In genomic region chr2:204982303-204982702, GRCh38 we compare ENCODE assay signal across 12 cellular contexts.
DNase-seq lines count a peak whose midpoint lies in the region; ATAC-seq and TF ChIP-seq lines count a peak whose summit lies in the region.
"Had no signal": no experiment of that assay in that cellular context is flagged by ENCODE, and none has a peak within 500 bp of the region (broad histone marks: within the 10 kb centered on the region; RNA-seq: fewer than 3 reads in every experiment).

No MANE protein-coding gene starts in this region.

- no peak overlapping the region for H3K4me3 Mint-ChIP-seq in activated naive CD4-positive, alpha-beta T cell treated with anti-CD3 and anti-CD28 coated beads for 36 hours
- H3K4me3 Mint-ChIP-seq: nephron progenitor cell had no signal

- CTCF ChIA-PET in activated naive CD4-positive, alpha-beta T cell treated with anti-CD3 and anti-CD28 coated beads for 36 hours (lab: Charles Lee), result no interaction called here

- no peak for TF ChIP-seq POLR2A in erythroblast (IDR thresholded peaks at IDR 0.05; ENCODE audit: low read length)

- peak; percentile 26 for DNase-seq in activated naive CD4-positive, alpha-beta T cell treated with anti-CD3 and anti-CD28 coated beads for 36 hours
- no peak for DNase-seq in activated naive CD4-positive, alpha-beta T cell (lab: John Stamatoyannopoulos, UW)
- DNase-seq in NCI-H82 treated with DMSO at 0.1 percent for 48 hours (lab: John Stamatoyannopoulos, UW; ENCODE audit: unreplicated experiment) (peak; percentile 43), erythroblast (lab: John Stamatoyannopoulos, UW) (peak; percentile 39 to 53), renal cortical epithelial cell (ENCODE audit: low read depth) (peak; percentile 19), cardiac septum (ENCODE audit: low spot score) (no peak)
- DNase-seq: activated CD8-positive, alpha-beta memory T cell treated with anti-CD3 and anti-CD28 coated beads, Interleukin-2, amount 50 U/mL, for 4 hours; kidney; nephron progenitor cell; stimulated activated CD8-positive, alpha-beta memory T cell treated with anti-CD3 and anti-CD28 coated beads, Interleukin-4, amount 100 ng/mL, for 48 hours had no signal

- peaks cover 2% of the 10 kb centered on the region for H3K9me3 Mint-ChIP-seq in activated naive CD4-positive, alpha-beta T cell treated with anti-CD3 and anti-CD28 coated beads for 36 hours

- ATAC-seq in HG03025 (IDR thresholded peaks at IDR 0.05; ENCODE audit: low FRiP score, unreplicated experiment) (no peak), GM21381 (IDR thresholded peaks at IDR 0.05; ENCODE audit: unreplicated experiment) (no peak)

- H3K27ac Mint-ChIP-seq in activated naive CD4-positive, alpha-beta T cell treated with anti-CD3 and anti-CD28 coated beads for 36 hours, result no peak overlapping the region
- H3K27ac Mint-ChIP-seq: nephron progenitor cell had no signal

- H3K4me1 Mint-ChIP-seq in activated naive CD4-positive, alpha-beta T cell treated with anti-CD3 and anti-CD28 coated beads for 36 hours (ENCODE audit: low read depth), result peaks cover 12% of the 10 kb centered on the region

- intact Hi-C loops in activated naive CD4-positive, alpha-beta T cell treated with anti-CD3 and anti-CD28 coated beads for 36 hours (cut with micrococcal nuclease), result no loop called here
- intact Hi-C loops in cardiac septum (cut with DNase I), result no loop called here

- no peaks in the 10 kb centered on the region for H3K27me3 Mint-ChIP-seq in activated naive CD4-positive, alpha-beta T cell treated with anti-CD3 and anti-CD28 coated beads for 36 hours (ENCODE audit: low read depth)

- no peaks in the 10 kb centered on the region for H3K36me3 Mint-ChIP-seq in activated naive CD4-positive, alpha-beta T cell treated with anti-CD3 and anti-CD28 coated beads for 36 hours (ENCODE audit: low read depth)

Comparison
In these comparisons a context has a peak if more than half of its experiments do, and no peak if none do; other contexts are left out.
1. DNase-seq: peak in activated naive CD4-positive, alpha-beta T cell treated with anti-CD3 and anti-CD28 coated beads for 36 hours (single experiment), NCI-H82 treated with DMSO at 0.1 percent for 48 hours (single experiment), erythroblast (2 of 2) and renal cortical epithelial cell (single experiment); none in activated naive CD4-positive, alpha-beta T cell (0 of 4) and cardiac septum (single experiment).